Comparison of ENCODE assay signal across 21 cellular contexts in the genomic region with DNA sequence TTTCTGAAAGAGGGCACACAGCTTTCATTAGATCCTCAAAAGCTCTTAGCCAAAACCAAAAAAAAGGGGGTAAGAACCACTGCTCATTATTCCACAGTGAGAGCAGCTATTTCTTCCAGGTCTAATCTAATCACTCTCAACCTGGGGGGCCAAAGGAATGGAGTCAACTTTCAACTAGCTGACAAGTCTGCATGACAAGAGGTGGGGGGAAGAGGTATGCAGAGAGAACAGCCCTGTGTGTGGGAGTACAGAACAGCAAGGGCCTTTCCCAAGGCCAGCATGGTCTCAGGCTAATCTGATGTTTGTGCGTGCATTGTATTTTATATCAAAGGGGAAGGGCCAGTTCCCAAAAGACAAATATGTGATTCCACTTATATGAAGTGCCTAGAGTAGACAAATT.
"Had no signal": no experiment of that assay in that cellular context is flagged by ENCODE, and none has a peak within 500 bp of the region (broad histone marks: within the 10 kb centered on the region; RNA-seq: fewer than 3 reads in every experiment).

No MANE protein-coding gene starts in this region.

- H3K27ac ChIP-seq: colonic mucosa, neutrophil, parathyroid adenoma, tibial artery had no signal

- ATAC-seq: activated CD8-positive, alpha-beta T cell treated with anti-CD3 and anti-CD28 coated beads, Interleukin-2, amount 10 ng/mL, durations not matched to agents 7 days and 5 days; activated T-cell treated with anti-CD3 and anti-CD28 coated beads, Interleukin-2, amount 50 U/mL, for 72 hours; esophagus mucosa; left colon had no signal

- H3K27me3 ChIP-seq: colonic mucosa, neutrophil, tibial artery had no signal

- H3K27ac Mint-ChIP-seq: activated CD8-positive, alpha-beta T cell treated with anti-CD3 and anti-CD28 coated beads, Interleukin-2, amount 10 ng/mL, durations not matched to agents 7 days and 5 days; activated naive CD8-positive, alpha-beta T cell treated with anti-CD3 and anti-CD28 coated beads for 36 hours; activated T-cell treated with anti-CD3 and anti-CD28 coated beads, Interleukin-2, amount 50 U/mL, for 72 hours; T-helper 1 cell treated with Interleukin-12 subunit alpha and Interleukin-12 subunit beta and Interleukin-4 antibody, amounts not matched to agents 30 μg/mL and 1 μg/mL, for 36 hours had no signal

- H3K4me1 ChIP-seq: colonic mucosa, parathyroid adenoma, tibial artery had no signal

- H3K36me3 ChIP-seq: colonic mucosa, neutrophil, tibial artery had no signal

- H3K4me3 ChIP-seq: colonic mucosa, lung, tibial artery had no signal

- H3K36me3 Mint-ChIP-seq: activated naive CD8-positive, alpha-beta T cell treated with anti-CD3 and anti-CD28 coated beads for 36 hours; brain had no signal

- DNase-seq: activated CD4-positive, alpha-beta T cell treated with anti-CD3 and anti-CD28 coated beads for 4 hours; activated CD8-positive, alpha-beta memory T cell treated with anti-CD3 and anti-CD28 coated beads, Interleukin-2, amount 50 U/mL, for 48 hours; activated CD8-positive, alpha-beta T cell treated with anti-CD3 and anti-CD28 coated beads, Interleukin-2, amount 10 ng/mL, durations not matched to agents 7 days and 5 days; activated gamma-delta T cell treated with Interleukin-2 at 50 U/mL for 16 hours; activated naive CD8-positive, alpha-beta T cell treated with anti-CD3 and anti-CD28 coated beads for 36 hours; activated T-cell treated with anti-CD3 and anti-CD28 coated beads, Interleukin-2, amount 50 U/mL, for 72 hours; amygdala; central memory CD4-positive, alpha-beta T cell; colonic mucosa; hypothalamus; left colon; stimulated activated CD4-positive, alpha-beta T cell treated with anti-CD3 and anti-CD28 coated beads, Interleukin-12 subunit alpha, Interleukin-12 subunit beta, amount 100 ng/mL, for 4 hours; stimulated activated CD4-positive, alpha-beta T cell treated with anti-CD3 and anti-CD28 coated beads, Interleukin-2, amount 100 ng/mL, for 24 hours; tibial artery had no signal

- H3K9ac ChIP-seq: parathyroid adenoma had no signal

- FAIRE-seq: urothelium cell line had no signal

- H3K79me2 ChIP-seq: parathyroid adenoma had no signal

- H3K9me3 ChIP-seq: colonic mucosa, neutrophil, tibial artery had no signal

- H3K9me3 Mint-ChIP-seq: activated naive CD8-positive, alpha-beta T cell treated with anti-CD3 and anti-CD28 coated beads for 36 hours; activated T-cell treated with anti-CD3 and anti-CD28 coated beads, Interleukin-2, amount 50 U/mL, for 72 hours; brain; T-helper 1 cell treated with Interleukin-12 subunit alpha and Interleukin-12 subunit beta and Interleukin-4 antibody, amounts not matched to agents 30 μg/mL and 1 μg/mL, for 36 hours had no signal

- H3K4me3 Mint-ChIP-seq: activated CD8-positive, alpha-beta T cell treated with anti-CD3 and anti-CD28 coated beads, Interleukin-2, amount 10 ng/mL, durations not matched to agents 7 days and 5 days; activated naive CD8-positive, alpha-beta T cell treated with anti-CD3 and anti-CD28 coated beads for 36 hours; activated T-cell treated with anti-CD3 and anti-CD28 coated beads, Interleukin-2, amount 50 U/mL, for 72 hours; brain; T-helper 1 cell treated with Interleukin-12 subunit alpha and Interleukin-12 subunit beta and Interleukin-4 antibody, amounts not matched to agents 30 μg/mL and 1 μg/mL, for 36 hours had no signal

- H2AFZ ChIP-seq: parathyroid adenoma had no signal
